Comparison of ENCODE assay signal across 1 cellular context in genomic region chr11:14891143-14892035, GRCh38.
TF ChIP-seq lines count a peak whose summit lies in the region.

No MANE protein-coding gene starts in this region.

TF ChIP-seq in HepG2, 621 proteins besides CTCF, POLR2A, EP300 and RAD21 (continued from another document):
- TF ChIP-seq ZBTB33 (CRISPR knock-in tag; IDR thresholded peaks at IDR 0.05) (peak; percentile 67), TMF1 (CRISPR knock-in tag; IDR thresholded peaks at IDR 0.05; ENCODE audit: low read depth) (0 out of 2 replicates have a peak, but pooled peaks have one; percentile 52), HNRNPL (IDR thresholded peaks at IDR 0.05; ENCODE audit: low read depth, low read length) (0 out of 2 replicates have a peak, but pooled peaks have one; percentile 17), ZNF749 (CRISPR knock-in tag; IDR thresholded peaks at IDR 0.05; ENCODE audit: borderline replicate concordance) (0 out of 2 replicates have a peak, but pooled peaks have one; percentile 3), MXD4 (CRISPR knock-in tag; IDR thresholded peaks at IDR 0.05) (no peak), MNT (IDR thresholded peaks at IDR 0.05) (no peak), FOXC1 (CRISPR knock-in tag; IDR thresholded peaks at IDR 0.05; ENCODE audit: borderline replicate concordance) (no peak), ZKSCAN1 (IDR thresholded peaks at IDR 0.05; ENCODE audit: low read length) (no peak), ZBTB38 (CRISPR knock-in tag; IDR thresholded peaks at IDR 0.05) (0 out of 2 replicates have a peak, but pooled peaks have one; percentile 36), ZNF747 (CRISPR knock-in tag; IDR thresholded peaks at IDR 0.05; ENCODE audit: borderline replicate concordance) (0 out of 2 replicates have a peak, but pooled peaks have one; percentile 30), NR0B2 (CRISPR knock-in tag; IDR thresholded peaks at IDR 0.05) (0 out of 2 replicates have a peak, but pooled peaks have one; percentile 20)
